Comparison of ENCODE assay signal across 10 cellular contexts in genomic region chr19:3073931-3074595, GRCh38. TPM values are rescaled to one million over a fixed set of nuclear protein-coding genes. Genes with fewer than 3 reads are reported as not detected.
DNase-seq lines count a peak whose midpoint lies in the region; TF ChIP-seq lines count a peak whose summit lies in the region.
"Had no signal": no experiment of that assay in that cellular context is flagged by ENCODE, and none has a peak within 500 bp of the region (broad histone marks: within the 10 kb centered on the region; RNA-seq: fewer than 3 reads in every experiment).

No MANE protein-coding gene starts in this region.

- peaks cover 6% of the 10 kb centered on the region for H3K27me3 ChIP-seq in endodermal cell (ENCODE audit: control insufficient read depth, insufficient read depth, low read length, poor library complexity, severe bottlenecking)
- H3K27me3 ChIP-seq: right lobe of liver, SJCRH30 had no signal

- H3K4me3 ChIP-seq in endodermal cell (ENCODE audit: low read length): no peak overlapping the region
- H3K4me3 ChIP-seq: right lobe of liver, SJCRH30 had no signal

- no peaks in the 10 kb centered on the region for H3K36me3 ChIP-seq in endodermal cell (ENCODE audit: control insufficient read depth, insufficient read depth, low read length)
- H3K36me3 ChIP-seq: right lobe of liver, SJCRH30 had no signal

- peaks cover 4% of the 10 kb centered on the region for H3K4me1 ChIP-seq in endodermal cell (ENCODE audit: control insufficient read depth, insufficient read depth, low read length)

- H3K4me3 Mint-ChIP-seq in endodermal cell: no peak overlapping the region
- H3K4me3 Mint-ChIP-seq: brain had no signal

- no peak for DNase-seq in GM10266 (ENCODE audit: extremely low spot score)
- peak; percentile 59 for DNase-seq in NCI-H69 (lab: John Stamatoyannopoulos, UW)
- DNase-seq in endodermal cell: peak; percentile 78
- DNase-seq in renal cortical epithelial cell (ENCODE audit: low read depth): peak; percentile 53
- DNase-seq in occipital lobe (lab: John Stamatoyannopoulos, UW): no peak
- no peak for DNase-seq in cortex of kidney (lab: John Stamatoyannopoulos, UW)
- no peak for DNase-seq in stimulated activated naive CD4-positive, alpha-beta T cell (lab: John Stamatoyannopoulos, UW)
- DNase-seq: right lobe of liver had no signal

- no peaks in the 10 kb centered on the region for H3K36me3 Mint-ChIP-seq in endodermal cell (ENCODE audit: low read depth)
- H3K36me3 Mint-ChIP-seq: brain had no signal

- no peak overlapping the region for H3K9ac ChIP-seq in endodermal cell (ENCODE audit: extremely low read depth, low read length, poor library complexity, severe bottlenecking)

- TF ChIP-seq CTCF in GM10266 (IDR thresholded peaks at IDR 0.05; ENCODE audit: control insufficient read depth, insufficient read depth, low read depth, missing control alignments): peak; percentile 25
- TF ChIP-seq CTCF in endodermal cell (conservative IDR thresholded peaks at IDR 0.05): peak; percentile 29

- no peak overlapping the region for H3K27ac Mint-ChIP-seq in endodermal cell

- H3K9me3 Mint-ChIP-seq in endodermal cell: no peaks in the 10 kb centered on the region

- WGBS in endodermal cell (ENCODE audit: insufficient coverage in 1 of 2, insufficient read length in 1 of 2), 2 experiments: 58 to 78% methylated on average over 4 to 8 of the region's 8 CpGs

- no peaks in the 10 kb centered on the region for H3K4me1 Mint-ChIP-seq in endodermal cell

- no peaks in the 10 kb centered on the region for H3K9me3 ChIP-seq in endodermal cell (ENCODE audit: control insufficient read depth, low read length)
- H3K9me3 ChIP-seq: right lobe of liver, SJCRH30 had no signal

- no peak overlapping the region for H3K27ac ChIP-seq in endodermal cell (ENCODE audit: low read depth, low read length)
- H3K27ac ChIP-seq: right lobe of liver, SJCRH30 had no signal

- H3K27me3 Mint-ChIP-seq in endodermal cell (ENCODE audit: insufficient read depth): peaks cover 13% of the 10 kb centered on the region

RNA-seq across cellular contexts. Expression of gene TLE5, which starts 11.8 kb away (rescaled TPM):
- total RNA-seq in endodermal cell (100 to 1,000 TPM; 488 to 575 TPM), renal cortical epithelial cell (83.2 and 170 TPM in 2 replicates), occipital lobe (95.8 TPM)
- 171 TPM for polyA plus RNA-seq in endodermal cell (2013, experiment 1 of 2)
- polyA plus RNA-seq in endodermal cell (2013, experiment 2 of 2): 199 TPM

RNA-seq across cellular contexts. Expression of gene GNA11, which starts 20.1 kb away (rescaled TPM):
- total RNA-seq in endodermal cell: 10 to 100 TPM; 26.5 to 29.0 TPM
- polyA plus RNA-seq in endodermal cell (2013, experiment 1 of 2): 21.8 TPM
- polyA plus RNA-seq in endodermal cell (2013, experiment 2 of 2): 17.4 TPM
- total RNA-seq in renal cortical epithelial cell: 76.2 and 80.7 TPM in 2 replicates
- 56.8 TPM for total RNA-seq in occipital lobe

RNA-seq across cellular contexts. Expression of gene TLE2, which starts 45.0 kb away (rescaled TPM):
- 10 to 100 TPM; 75.0 to 80.3 TPM for total RNA-seq in endodermal cell
- 8.9 TPM for polyA plus RNA-seq in endodermal cell (2013, experiment 1 of 2)
- polyA plus RNA-seq in endodermal cell (2013, experiment 2 of 2): 10.2 TPM
- 15.0 and 15.8 TPM in 2 replicates for total RNA-seq in renal cortical epithelial cell
- 6.1 TPM for total RNA-seq in occipital lobe

Comparison
In these comparisons a context has a peak if more than half of its experiments do, and no peak if none do; other contexts are left out.
1. DNase-seq: peak in NCI-H69 (single experiment), endodermal cell (single experiment) and renal cortical epithelial cell (single experiment); none in GM10266 (single experiment), occipital lobe (single experiment), cortex of kidney (single experiment) and stimulated activated naive CD4-positive, alpha-beta T cell (0 of 6).